9 cellular contexts compared by ENCODE assay signal in the genomic region with DNA sequence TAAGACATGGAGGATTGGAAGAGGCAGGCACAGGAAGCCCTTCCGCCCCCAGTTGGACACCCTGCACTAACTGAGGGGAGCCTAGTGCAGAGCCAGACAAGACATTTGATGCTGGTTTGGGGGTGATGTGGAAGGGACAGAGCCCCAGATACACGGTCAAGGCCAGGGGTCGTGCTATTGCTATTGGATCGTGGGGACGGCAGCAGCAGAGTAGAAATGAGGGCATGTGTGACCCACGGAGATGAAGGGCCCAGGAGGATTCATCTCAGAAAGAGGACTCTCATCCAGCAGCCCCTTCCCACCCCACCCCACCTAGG. TPM values are rescaled to one million over a fixed set of nuclear protein-coding genes. Genes with fewer than 3 reads are reported as not detected.
A peak's percentile ranks its signal among the peaks of the same experiment; 100 is the strongest.
DNase-seq lines count a peak whose midpoint lies in the region; ATAC-seq and TF ChIP-seq lines count a peak whose summit lies in the region.
"Had no signal": no experiment of that assay in that cellular context is flagged by ENCODE, and none has a peak within 500 bp of the region (broad histone marks: within the 10 kb centered on the region; RNA-seq: fewer than 3 reads in every experiment).

No MANE protein-coding gene starts in this region.

- H3K14ac ChIP-seq in H9 (ENCODE audit: insufficient read depth, low read length), result no peak overlapping the region

- no peak overlapping the region for H2BK12ac ChIP-seq in H9 (ENCODE audit: insufficient read length, low read depth, low read length)

- H3K36me3 ChIP-seq in skeletal muscle satellite cell (ENCODE audit: insufficient read depth, low read length) (peaks cover 11% of the 10 kb centered on the region), PC-9 (ENCODE audit: low read depth) (no peaks in the 10 kb centered on the region)

- no peaks in the 10 kb centered on the region for H4K20me1 ChIP-seq in H9 (ENCODE audit: control insufficient read depth, insufficient read depth, insufficient read length)
- H4K20me1 ChIP-seq in PC-9 (ENCODE audit: insufficient read depth), result no peaks in the 10 kb centered on the region

- peaks cover 38 to 42% of the 10 kb centered on the region in 2 experiments for H3K4me1 Mint-ChIP-seq in H9
- H3K4me1 Mint-ChIP-seq in activated CD8-positive, alpha-beta T cell treated with anti-CD3 and anti-CD28 coated beads, Interleukin-2, amount 10 ng/mL, durations not matched to agents 7 days and 5 days (ENCODE audit: low read depth), result peaks cover 48% of the 10 kb centered on the region

- H3K27me3 ChIP-seq in H9 (ENCODE audit: insufficient read depth, low read length), result no peaks in the 10 kb centered on the region
- H3K27me3 ChIP-seq in right cardiac atrium (ENCODE audit: control insufficient read depth, insufficient read depth), result no peaks in the 10 kb centered on the region
- no peaks in the 10 kb centered on the region for H3K27me3 ChIP-seq in skeletal muscle satellite cell (ENCODE audit: control insufficient read depth, insufficient read depth, low read length)
- no peaks in the 10 kb centered on the region for H3K27me3 ChIP-seq in PC-9 (ENCODE audit: insufficient read depth, low read depth)

- no TSS peak for BruUV-seq in PC-9 (replicated peaks; lab: Mats Ljungman, UMichigan)

- H4K8ac ChIP-seq in H9 (replicated peaks; ENCODE audit: insufficient read length, low read depth, low read length), result no peak overlapping the region

- no peaks in the 10 kb centered on the region for H3K9me3 Mint-ChIP-seq in H9
- no peaks in the 10 kb centered on the region for H3K9me3 Mint-ChIP-seq in activated CD8-positive, alpha-beta T cell treated with anti-CD3 and anti-CD28 coated beads, Interleukin-2, amount 10 ng/mL, durations not matched to agents 7 days and 5 days (ENCODE audit: insufficient read depth)

- H3K4me1 ChIP-seq in H9 (ENCODE audit: insufficient read depth, low read length), result peaks cover 3% of the 10 kb centered on the region; the same call in 1 of the 2 replicates
- peaks cover 22% of the 10 kb centered on the region for H3K4me1 ChIP-seq in right cardiac atrium (ENCODE audit: control insufficient read depth, insufficient read depth, low read length)
- H3K4me1 ChIP-seq in skeletal muscle satellite cell (ENCODE audit: control insufficient read depth, insufficient read depth, low read length), result peaks cover 41% of the 10 kb centered on the region
- peaks cover 8% of the 10 kb centered on the region; the same call in 1 of the 2 replicates for H3K4me1 ChIP-seq in PC-9 (replicated peaks; ENCODE audit: insufficient read depth)

- H3K23ac ChIP-seq in H9 (ENCODE audit: insufficient read length, low read depth, low read length), result no peak overlapping the region

- POLR2A ChIA-PET in activated CD8-positive, alpha-beta T cell treated with anti-CD3 and anti-CD28 coated beads, Interleukin-2, amount 10 ng/mL, durations not matched to agents 7 days and 5 days (lab: Charles Lee), result interaction anchor here (0.7 to 8.3 kb wide), 12 partner anchors 8 to 83 kb away, joined by 3 to 343 read pairs (median 6); partner anchors contain the start of genes CTC1 and PER1
- POLR2A ChIA-PET in PC-9 (lab: Charles Lee; ENCODE audit: unreplicated experiment), result interaction anchor here (1.3 kb wide), 1 partner anchor 8 kb away, joined by 21 read pairs; no protein-coding TSS in a partner anchor

- intact Hi-C loops in right cardiac atrium (cut with DNase I) (no loop called here), left colon (cut with DNase I, micrococcal nuclease) (no loop called here), PC-9 (cut with micrococcal nuclease; ENCODE audit: unreplicated experiment) (loop anchor here (1.0 kb wide), 1 partner anchor 9 kb away; no protein-coding TSS in a partner anchor)

- H3K27me3 Mint-ChIP-seq in H9 (ENCODE audit: low read depth), result no peaks in the 10 kb centered on the region
- H3K27me3 Mint-ChIP-seq in activated CD8-positive, alpha-beta T cell treated with anti-CD3 and anti-CD28 coated beads, Interleukin-2, amount 10 ng/mL, durations not matched to agents 7 days and 5 days (ENCODE audit: low read depth), result no peaks in the 10 kb centered on the region

- no peak for DNase-seq in H9
- DNase-seq in activated CD8-positive, alpha-beta T cell treated with anti-CD3 and anti-CD28 coated beads, Interleukin-2, amount 10 ng/mL, durations not matched to agents 7 days and 5 days, result peak; percentile 60
- peak in 1 of 3 donors; percentile 30 for DNase-seq in right cardiac atrium
- DNase-seq in AML-193 (lab: John Stamatoyannopoulos, UW), result no peak
- no peak for DNase-seq in left colon
- no peak for DNase-seq in D341Med (ENCODE audit: low spot score)
- no peak for DNase-seq in PC-9

- CTCF ChIA-PET in activated CD8-positive, alpha-beta T cell treated with anti-CD3 and anti-CD28 coated beads, Interleukin-2, amount 10 ng/mL, durations not matched to agents 7 days and 5 days (lab: Charles Lee), result interaction anchor here (1.2 to 2.7 kb wide), 3 partner anchors 8 to 46 kb away, joined by 5 to 17 read pairs (median 7); partner anchors contain the start of gene ALOXE3
- CTCF ChIA-PET in PC-9 (lab: Charles Lee), result interaction anchor here (0.6 kb wide), 1 partner anchor 575 kb away, joined by 8 read pairs; no protein-coding TSS in a partner anchor

- H2BK20ac ChIP-seq in H9 (ENCODE audit: low read depth, low read length, poor library complexity, severe bottlenecking), result no peak overlapping the region

- no peak for TF ChIP-seq CTCF in H9 (conservative IDR thresholded peaks at IDR 0.05)
- no peak for TF ChIP-seq CTCF in PC-9 (conservative IDR thresholded peaks at IDR 0.05)

- no peak for ATAC-seq in activated CD8-positive, alpha-beta T cell treated with anti-CD3 and anti-CD28 coated beads, Interleukin-2, amount 10 ng/mL, durations not matched to agents 7 days and 5 days
- ATAC-seq in right cardiac atrium, result no peak
- ATAC-seq in left colon, result no peak

- H4K5ac ChIP-seq in H9 (ENCODE audit: insufficient read length, low read depth, low read length), result no peak overlapping the region

- no peak overlapping the region for H4K91ac ChIP-seq in H9 (ENCODE audit: insufficient read length, low read depth, low read length)

- H3K79me1 ChIP-seq in H9 (ENCODE audit: insufficient read depth, low read depth, low read length, poor library complexity, severe bottlenecking), result no peaks in the 10 kb centered on the region

- H3K4me3 Mint-ChIP-seq in H9, result peak overlapping the region in 1 of 2 experiments; percentile 68; a peak in 2 of 5 replicates
- peak overlapping the region; percentile 69 for H3K4me3 Mint-ChIP-seq in activated CD8-positive, alpha-beta T cell treated with anti-CD3 and anti-CD28 coated beads, Interleukin-2, amount 10 ng/mL, durations not matched to agents 7 days and 5 days

- no peak overlapping the region for H3K56ac ChIP-seq in H9 (ENCODE audit: insufficient read length, low read depth, low read length)

- peaks cover 10 to 20% (median 20%) of the 10 kb centered on the region in 3 experiments; a peak in 6 of 7 replicates for H3K36me3 Mint-ChIP-seq in H9 (ENCODE audit: insufficient read depth in 1 of 3, low read depth in 3 of 3)
- H3K36me3 Mint-ChIP-seq in activated CD8-positive, alpha-beta T cell treated with anti-CD3 and anti-CD28 coated beads, Interleukin-2, amount 10 ng/mL, durations not matched to agents 7 days and 5 days (ENCODE audit: low read depth), result peaks cover 26% of the 10 kb centered on the region

- H3K79me2 ChIP-seq in H9 (ENCODE audit: insufficient read depth, low read length), result no peaks in the 10 kb centered on the region
- peaks cover 10% of the 10 kb centered on the region; the same call in 1 of the 2 replicates for H3K79me2 ChIP-seq in PC-9 (ENCODE audit: low read depth)

- H3K27ac Mint-ChIP-seq in H9, result peak overlapping the region in 2 of 3 experiments; percentile 66 to 80; a peak in 3 of 7 replicates
- H3K27ac Mint-ChIP-seq in activated CD8-positive, alpha-beta T cell treated with anti-CD3 and anti-CD28 coated beads, Interleukin-2, amount 10 ng/mL, durations not matched to agents 7 days and 5 days, result peak overlapping the region; percentile 94

- H2BK120ac ChIP-seq in H9 (ENCODE audit: low read depth, low read length, poor library complexity, severe bottlenecking), result no peak overlapping the region

- peaks cover 9% of the 10 kb centered on the region; the same call in 1 of the 2 replicates for H3F3A ChIP-seq in PC-9 (ENCODE audit: insufficient read depth, low read depth)

- no peak overlapping the region for H3K4me3 ChIP-seq in right cardiac atrium (ENCODE audit: low read length)
- H3K4me3 ChIP-seq in skeletal muscle satellite cell (ENCODE audit: low read length), result peak overlapping the region; percentile 10
- no peak overlapping the region for H3K4me3 ChIP-seq in PC-9

- H3T11ph ChIP-seq in H9 (ENCODE audit: low read length), result no peak overlapping the region

- H3K4me2 ChIP-seq in H9 (ENCODE audit: insufficient read depth, insufficient read length, low read length) (peak overlapping the region; percentile 9), skeletal muscle satellite cell (ENCODE audit: low read length) (peak overlapping the region; percentile 67), PC-9 (no peak overlapping the region)
- H3K4me2 ChIP-seq: KMS-11 had no signal

- no peak overlapping the region for H3K18ac ChIP-seq in H9 (ENCODE audit: insufficient read length, low read depth, low read length)

- no peak overlapping the region for H3K4ac ChIP-seq in H9 (ENCODE audit: low read depth, low read length)

- H3K9me2 ChIP-seq in PC-9 (ENCODE audit: insufficient read depth), result no peaks in the 10 kb centered on the region

- H3K27ac ChIP-seq in H9 (ENCODE audit: insufficient read length, low read depth, low read length) (no peak overlapping the region), right cardiac atrium (ENCODE audit: low read length) (peak overlapping the region; percentile 94), PC-9 (no peak overlapping the region)
- H3K27ac ChIP-seq: KMS-11 had no signal

- H3K9ac ChIP-seq in H9 (ENCODE audit: extremely low read depth, insufficient read length, low read length) (no peak overlapping the region), skeletal muscle satellite cell (ENCODE audit: low read depth, low read length) (peak overlapping the region; percentile 100)
- H3K9ac ChIP-seq: KMS-11 had no signal

- H2BK5ac ChIP-seq in H9 (ENCODE audit: insufficient read length, low read length), result no peak overlapping the region

- WGBS in H9 (ENCODE audit: extremely low coverage, insufficient read length, low lambda C conversion rate), result no CpG with 5 or more reads among the region's 6 CpGs
- 50% methylated on average over 6 of the region's 6 CpGs for WGBS in right cardiac atrium

- no peaks in the 10 kb centered on the region for H3K9me3 ChIP-seq in H9 (ENCODE audit: control insufficient read depth, low read depth, low read length)
- H3K9me3 ChIP-seq in right cardiac atrium (ENCODE audit: control insufficient read depth, low read length), result no peaks in the 10 kb centered on the region
- no peaks in the 10 kb centered on the region for H3K9me3 ChIP-seq in skeletal muscle satellite cell (replicated peaks; ENCODE audit: low read length)
- H3K9me3 ChIP-seq in PC-9 (ENCODE audit: insufficient read depth, low read depth), result no peaks in the 10 kb centered on the region

- peaks cover 13% of the 10 kb centered on the region for H3K23me2 ChIP-seq in H9 (ENCODE audit: insufficient read length, low read depth, low read length, poor library complexity, severe bottlenecking)

- no peak overlapping the region for H2AK5ac ChIP-seq in H9 (ENCODE audit: insufficient read length, low read length)

- H2BK15ac ChIP-seq in H9 (ENCODE audit: low read depth, low read length), result no peak overlapping the region

- H2AFZ ChIP-seq in H9 (ENCODE audit: low read length) (no peak overlapping the region), PC-9 (no peak overlapping the region)

RNA-seq across cellular contexts. Expression of gene VAMP2, which starts 2.0 kb away (rescaled TPM):
- total RNA-seq in H9 (2021) (22.8 and 22.9 TPM in 2 replicates), right cardiac atrium (10 to 100 TPM; 68.7 to 74.9 (median 71.8) TPM), left colon (10 to 100 TPM; 45.1 to 56.3 TPM), PC-9 (2021) (29.3 and 35.1 TPM in 2 replicates)
- 10 to 100 TPM; 56.3 to 56.7 TPM for total RNA-seq in activated CD8-positive, alpha-beta T cell treated with anti-CD3 and anti-CD28 coated beads, Interleukin-2, amount 10 ng/mL, durations not matched to agents 7 days and 5 days
- 50.2 TPM for polyA plus RNA-seq in right cardiac atrium
- 2.0 and 5.5 TPM in 2 replicates for total RNA-seq in skeletal muscle satellite cell (2012; rRNA removed)

RNA-seq across cellular contexts. Expression of gene TMEM107, which starts 11.4 kb away (rescaled TPM):
- 12.7 and 14.3 TPM in 2 replicates for total RNA-seq in H9 (2021)
- 10 to 100 TPM; 39.6 to 44.1 TPM for total RNA-seq in activated CD8-positive, alpha-beta T cell treated with anti-CD3 and anti-CD28 coated beads, Interleukin-2, amount 10 ng/mL, durations not matched to agents 7 days and 5 days
- 10 to 100 TPM in 2 of 4 donors, 1 to 10 TPM in 2; 7.1 to 11.4 (median 9.2) TPM for total RNA-seq in right cardiac atrium
- polyA plus RNA-seq in right cardiac atrium, result 7.2 TPM
- 26.4 and 30.8 TPM in 2 replicates for total RNA-seq in skeletal muscle satellite cell (2012; rRNA removed)
- 10 to 100 TPM; 11.3 to 12.6 TPM for total RNA-seq in left colon
- 58.5 and 59.1 TPM in 2 replicates for total RNA-seq in PC-9 (2021)

RNA-seq across cellular contexts. Expression of gene PER1, which starts 12.6 kb away (rescaled TPM):
- 36.5 and 37.2 TPM in 2 replicates for total RNA-seq in H9 (2021)
- 10 to 100 TPM; 35.0 to 38.1 TPM for total RNA-seq in activated CD8-positive, alpha-beta T cell treated with anti-CD3 and anti-CD28 coated beads, Interleukin-2, amount 10 ng/mL, durations not matched to agents 7 days and 5 days
- total RNA-seq in right cardiac atrium, result 100 to 1,000 TPM in 3 of 4 donors, 10 to 100 TPM in 1; 96.2 to 150 (median 124) TPM
- 110 TPM for polyA plus RNA-seq in right cardiac atrium
- 12.7 and 28.2 TPM in 2 replicates for total RNA-seq in skeletal muscle satellite cell (2012; rRNA removed)
- total RNA-seq in left colon, result 100 to 1,000 TPM in 1 of 2 donors, 10 to 100 TPM in 1; 35.0 to 113 TPM
- 60.2 and 78.7 TPM in 2 replicates for total RNA-seq in PC-9 (2021)

RNA-seq across cellular contexts. Expression of gene BORCS6, which starts 25.2 kb away (rescaled TPM):
- total RNA-seq in H9 (2021), result 3.1 and 3.4 TPM in 2 replicates
- total RNA-seq in activated CD8-positive, alpha-beta T cell treated with anti-CD3 and anti-CD28 coated beads, Interleukin-2, amount 10 ng/mL, durations not matched to agents 7 days and 5 days, result 10 to 100 TPM; 12.7 TPM
- 1 to 10 TPM; 7.0 to 9.9 (median 9.6) TPM for total RNA-seq in right cardiac atrium
- polyA plus RNA-seq in right cardiac atrium, result 7.3 TPM
- 5.5 and 6.1 TPM in 2 replicates for total RNA-seq in skeletal muscle satellite cell (2012; rRNA removed)
- total RNA-seq in left colon, result 10 to 100 TPM; 12.2 to 13.3 TPM
- 6.4 and 8.0 TPM in 2 replicates for total RNA-seq in PC-9 (2021)

RNA-seq across cellular contexts. Expression of gene HES7, which starts 40.9 kb away (rescaled TPM):
- total RNA-seq in H9 (2021) (0.26 and 0.33 TPM in 2 replicates), right cardiac atrium (under 1 TPM; 0.62 to 0.76 (median 0.73) TPM), left colon (not detected), PC-9 (2021) (2.6 and 9.0 TPM in 2 replicates)
- under 1 TPM in 1 of 2 experiments, not detected in 1; 0.29 TPM for total RNA-seq in activated CD8-positive, alpha-beta T cell treated with anti-CD3 and anti-CD28 coated beads, Interleukin-2, amount 10 ng/mL, durations not matched to agents 7 days and 5 days
- polyA plus RNA-seq in right cardiac atrium, result 0.25 TPM
- under 0.01 TPM in 2 replicates for total RNA-seq in skeletal muscle satellite cell (2012; rRNA removed)
